Comparison of ENCODE assay signal across 8 cellular contexts in genomic region chr3:131749826-131750225, GRCh38.
"Had no signal": no experiment of that assay in that cellular context is flagged by ENCODE, and none has a peak within 500 bp of the region (broad histone marks: within the 10 kb centered on the region; RNA-seq: fewer than 3 reads in every experiment).

No MANE protein-coding gene starts in this region.

- H3K4me3 Mint-ChIP-seq: IgD-negative memory B cell had no signal

- H3K4me3 ChIP-seq: K562 had no signal

- H3K9ac ChIP-seq: KMS-11 had no signal

- H3K27ac ChIP-seq: HL-60, KMS-11 had no signal

- H3K36me3 Mint-ChIP-seq: IgD-negative memory B cell had no signal

- DNase-seq: IMR-90, KBM-7, KG1 had no signal

- H3K27ac Mint-ChIP-seq: IgD-negative memory B cell had no signal

- ATAC-seq: HepG2, K562 had no signal

- H3K4me2 ChIP-seq: KMS-11 had no signal

- H3K4me1 Mint-ChIP-seq: IgD-negative memory B cell had no signal
